Comparison of ENCODE assay signal across 27 cellular contexts in genomic region chr1:95453053-95453452, GRCh38.
"Had no signal": no experiment of that assay in that cellular context is flagged by ENCODE, and none has a peak within 500 bp of the region (broad histone marks: within the 10 kb centered on the region; RNA-seq: fewer than 3 reads in every experiment).

No MANE protein-coding gene starts in this region.

- H3K4me3 ChIP-seq: stomach, suprapubic skin, testis, thoracic aorta, thyroid gland, tibial artery, tibial nerve, transverse colon, upper lobe of left lung, upper lobe of right lung, uterus, vagina had no signal

- H3K9me3 ChIP-seq: suprapubic skin, testis, thyroid gland, transverse colon, upper lobe of right lung, uterus, vagina had no signal

- H3K4me1 ChIP-seq: stomach, suprapubic skin, testis, thyroid gland, tibial artery, tibial nerve, transverse colon, upper lobe of left lung, upper lobe of right lung, uterus, vagina had no signal

- H3K27ac ChIP-seq: stomach, suprapubic skin, testis, thoracic aorta, thyroid gland, tibial artery, tibial nerve, transverse colon, upper lobe of left lung, upper lobe of right lung, uterus, vagina had no signal

- H3K27me3 ChIP-seq: stomach, suprapubic skin, testis, thyroid gland, tibial artery, tibial nerve, transverse colon, upper lobe of left lung, upper lobe of right lung, uterus, vagina had no signal

- FAIRE-seq: urothelium cell line had no signal

- DNase-seq: stimulated activated CD4-positive, alpha-beta T cell treated with anti-CD3 and anti-CD28 coated beads, Interleukin-2, amount 100 ng/mL, for 48 hours; stimulated activated CD4-positive, alpha-beta T cell treated with anti-CD3 and anti-CD28 coated beads, Interleukin-4, amount 100 ng/mL, for 1 hour; stimulated activated CD4-positive, alpha-beta T cell treated with anti-CD3 and anti-CD28 coated beads, Interleukin-4, amount 100 ng/mL, for 24 hours; stimulated activated CD4-positive, alpha-beta T cell treated with anti-CD3 and anti-CD28 coated beads, Interleukin-4, amount 100 ng/mL, for 4 hours; stimulated activated CD8-positive, alpha-beta memory T cell treated with anti-CD3 and anti-CD28 coated beads, Interleukin-4, amount 100 ng/mL, for 48 hours; stimulated activated naive B cell treated with anti-CD40 and anti-IgM and Interleukin-4, amounts not matched to agents 10 μg/mL and 1 μg/mL and 100 μg/mL, for 72 hours; stimulated activated naive CD4-positive, alpha-beta T cell; stimulated activated naive CD4-positive, alpha-beta T cell treated with Interleukin-2 at 50 U/mL for 16 hours; stimulated activated naive CD8-positive, alpha-beta T cell treated with anti-CD3 and anti-CD28 coated beads, Interleukin-15, amount 100 ng/mL, for 72 hours; stimulated activated naive CD8-positive, alpha-beta T cell treated with anti-CD3 and anti-CD28 coated beads, Interleukin-15, Interleukin-2, amounts not matched to agents 100 U/mL and 50 U/mL, for 24 hours; stomach; substantia nigra; testis; thyroid gland; tibial artery; transverse colon; trophoblast cell; upper lobe of left lung; upper lobe of right lung; uterus had no signal

- ATAC-seq: stimulated activated effector memory CD8-positive, alpha-beta T cell treated with anti-CD3 and anti-CD28 coated beads, Interleukin-12 subunit alpha, Interleukin-12 subunit beta, amount 100 ng/mL, for 72 hours; stimulated activated memory B cell treated with anti-CD40 and anti-IgM and Interleukin-4, amounts not matched to agents 10 μg/mL and 1 μg/mL and 100 μg/mL, for 72 hours; stimulated activated naive B cell treated with anti-CD40 and anti-IgM and Interleukin-4, amounts not matched to agents 10 μg/mL and 1 μg/mL and 100 μg/mL, for 72 hours; stimulated activated naive CD8-positive, alpha-beta T cell treated with anti-CD3 and anti-CD28 coated beads, Interleukin-15, amount 100 ng/mL, for 72 hours; stimulated activated naive CD8-positive, alpha-beta T cell treated with anti-CD3 and anti-CD28 coated beads, Interleukin-15, Interleukin-2, amounts not matched to agents 100 U/mL and 50 U/mL, for 24 hours; upper lobe of right lung had no signal

- H3K36me3 ChIP-seq: stomach, suprapubic skin, thoracic aorta, thyroid gland, tibial artery, tibial nerve, transverse colon, upper lobe of left lung, upper lobe of right lung, uterus, vagina had no signal
